ENCODE assay signal across 9 cellular contexts in genomic region chr3:65436580-65436979, GRCh38.
DNase-seq lines count a peak whose midpoint lies in the region; ATAC-seq, FAIRE-seq and TF ChIP-seq lines count a peak whose summit lies in the region.
"Had no signal": no experiment of that assay in that cellular context is flagged by ENCODE, and none has a peak within 500 bp of the region (broad histone marks: within the 10 kb centered on the region; RNA-seq: fewer than 3 reads in every experiment).

No MANE protein-coding gene starts in this region.

- no peak overlapping the region for H2BK15ac ChIP-seq in mesendoderm (replicated peaks; ENCODE audit: low read depth)

- H3K23ac ChIP-seq in mesendoderm (ENCODE audit: low read length): no peak overlapping the region

- no peaks in the 10 kb centered on the region for H3K4me1 ChIP-seq in DND-41 (ENCODE audit: insufficient read depth, low read length)
- H3K4me1 ChIP-seq in Karpas-422 (ENCODE audit: low read length): peaks cover 4% of the 10 kb centered on the region; the same call in 1 of the 2 replicates
- H3K4me1 ChIP-seq in astrocyte (ENCODE audit: insufficient read depth, low read length): no peaks in the 10 kb centered on the region
- no peaks in the 10 kb centered on the region for H3K4me1 ChIP-seq in mesendoderm (ENCODE audit: control insufficient read depth, low read depth, low read length)
- H3K4me1 ChIP-seq in body of pancreas: no peaks in the 10 kb centered on the region

- FAIRE-seq in astrocyte (lab: Jason Lieb, UNC): no peak

- H2AK5ac ChIP-seq in mesendoderm (ENCODE audit: low read length): no peak overlapping the region

- no peak overlapping the region for H4K8ac ChIP-seq in mesendoderm (ENCODE audit: low read depth, low read length)

- H3K79me2 ChIP-seq in DND-41 (ENCODE audit: insufficient read depth, low read length) (no peaks in the 10 kb centered on the region), Karpas-422 (ENCODE audit: low read length) (no peaks in the 10 kb centered on the region), astrocyte (ENCODE audit: insufficient read depth, low read length) (no peaks in the 10 kb centered on the region), mesendoderm (ENCODE audit: control insufficient read depth, insufficient read depth, low read length) (no peaks in the 10 kb centered on the region)

- peaks cover 8% of the 10 kb centered on the region for H3K36me3 Mint-ChIP-seq in astrocyte (ENCODE audit: low read depth, unreplicated experiment)

- H2AFZ ChIP-seq in DND-41 (ENCODE audit: low read depth, low read length): no peak overlapping the region
- no peak overlapping the region for H2AFZ ChIP-seq in Karpas-422 (ENCODE audit: low read length)
- H2AFZ ChIP-seq in astrocyte (ENCODE audit: low read depth, low read length): no peak overlapping the region

- no peak overlapping the region for H3K4me2 ChIP-seq in DND-41 (ENCODE audit: insufficient read depth, low read length)
- H3K4me2 ChIP-seq in Karpas-422 (ENCODE audit: low read depth, low read length, poor library complexity, severe bottlenecking): no peak overlapping the region
- no peak overlapping the region for H3K4me2 ChIP-seq in astrocyte (ENCODE audit: low read length)
- no peak overlapping the region for H3K4me2 ChIP-seq in mesendoderm (ENCODE audit: low read length)

- H3K9me2 ChIP-seq in Karpas-422 (replicated peaks; ENCODE audit: insufficient read depth, low read length): no peaks in the 10 kb centered on the region

- DNase-seq in DND-41: no peak
- DNase-seq in Karpas-422: peak; percentile 42
- DNase-seq in astrocyte (ENCODE audit: low read depth): no peak
- DNase-seq in mesendoderm: peak; percentile 66
- DNase-seq in UCSD-AML1 (lab: John Stamatoyannopoulos, UW; ENCODE audit: unreplicated experiment): no peak
- no peak for DNase-seq in body of pancreas
- DNase-seq in NK-92 (lab: John Stamatoyannopoulos, UW; ENCODE audit: unreplicated experiment): no peak
- DNase-seq: stimulated activated CD4-positive, alpha-beta T cell treated with anti-CD3 and anti-CD28 coated beads, Interleukin-4, amount 100 ng/mL, for 1 hour had no signal

- H3K27ac ChIP-seq in DND-41 (ENCODE audit: low read length): no peak overlapping the region
- H3K27ac ChIP-seq in Karpas-422 (ENCODE audit: low read length): no peak overlapping the region
- no peak overlapping the region for H3K27ac ChIP-seq in astrocyte (ENCODE audit: low read depth, low read length)
- no peak overlapping the region for H3K27ac ChIP-seq in mesendoderm (ENCODE audit: low read depth, low read length)
- H3K27ac ChIP-seq in body of pancreas: no peak overlapping the region

- no peaks in the 10 kb centered on the region for H3K9me3 ChIP-seq in DND-41 (ENCODE audit: insufficient read depth, low read length, severe bottlenecking)
- H3K9me3 ChIP-seq in Karpas-422 (ENCODE audit: low read length): no peaks in the 10 kb centered on the region
- H3K9me3 ChIP-seq in astrocyte (ENCODE audit: insufficient read depth, low read depth, low read length): no peaks in the 10 kb centered on the region
- H3K9me3 ChIP-seq in body of pancreas: no peaks in the 10 kb centered on the region

- H3K9me3 Mint-ChIP-seq in astrocyte (ENCODE audit: unreplicated experiment): no peaks in the 10 kb centered on the region

- H2BK120ac ChIP-seq in mesendoderm (ENCODE audit: low read depth, low read length): no peak overlapping the region

- H3K4me3 Mint-ChIP-seq in astrocyte (ENCODE audit: unreplicated experiment): no peak overlapping the region

- H3K27me3 Mint-ChIP-seq in astrocyte (ENCODE audit: low read depth, unreplicated experiment): no peaks in the 10 kb centered on the region

- no peak overlapping the region for H3K18ac ChIP-seq in mesendoderm (ENCODE audit: low read length)

- no peak for TF ChIP-seq POLR2A in body of pancreas (IDR thresholded peaks at IDR 0.05)

- H3K36me3 ChIP-seq in DND-41 (ENCODE audit: insufficient read depth, low read length): no peaks in the 10 kb centered on the region
- H3K36me3 ChIP-seq in Karpas-422 (ENCODE audit: insufficient read depth, low read length): no peaks in the 10 kb centered on the region
- no peaks in the 10 kb centered on the region for H3K36me3 ChIP-seq in astrocyte (ENCODE audit: insufficient read depth, low read length)
- H3K36me3 ChIP-seq in mesendoderm (ENCODE audit: control insufficient read depth, insufficient read depth, low read length): no peaks in the 10 kb centered on the region
- peaks cover 0 to 2% of the 10 kb centered on the region in 2 donors for H3K36me3 ChIP-seq in body of pancreas (replicated peaks in 1 of 2; ENCODE audit: insufficient read depth in 1 of 2, low read depth in 2 of 2)

- H3K4me3 ChIP-seq in DND-41 (ENCODE audit: low read depth in 1 of 2, low read length in 2 of 2) (no peak overlapping the region), Karpas-422 (ENCODE audit: low read length) (no peak overlapping the region), astrocyte (ENCODE audit: insufficient read depth, low read depth, low read length) (no peak overlapping the region), mesendoderm (ENCODE audit: low read length) (no peak overlapping the region), body of pancreas (no peak overlapping the region)

- ATAC-seq in DND-41 (ENCODE audit: insufficient read depth, low read depth) (no peak), GM19023 (IDR thresholded peaks at IDR 0.05; ENCODE audit: unreplicated experiment) (no peak), body of pancreas (no peak)

- H3K56ac ChIP-seq in mesendoderm (ENCODE audit: low read length): no peak overlapping the region

- H3K4ac ChIP-seq in mesendoderm (ENCODE audit: low read depth, low read length): no peak overlapping the region

- intact Hi-C loops in body of pancreas (cut with DNase I): no loop called here

- H3K79me1 ChIP-seq in mesendoderm (ENCODE audit: low read length): no peaks in the 10 kb centered on the region

- H4K5ac ChIP-seq in mesendoderm (ENCODE audit: low read length): no peak overlapping the region

- H3K4me1 Mint-ChIP-seq in astrocyte (ENCODE audit: low read depth, unreplicated experiment): peaks cover 4% of the 10 kb centered on the region

- WGBS in mesendoderm (ENCODE audit: extremely low coverage, insufficient coverage, low lambda C conversion rate): no CpG with 5 or more reads among the region's 1 CpG
- 63 to 67% methylated on average over 1 of the region's 1 CpG for WGBS in body of pancreas, 2 donors

- H4K20me1 ChIP-seq in DND-41 (ENCODE audit: insufficient read depth, low read length): no peaks in the 10 kb centered on the region
- no peaks in the 10 kb centered on the region for H4K20me1 ChIP-seq in Karpas-422 (ENCODE audit: insufficient read depth, low read depth, low read length)
- no peaks in the 10 kb centered on the region for H4K20me1 ChIP-seq in astrocyte (ENCODE audit: insufficient read depth, low read length)

- H3K27ac Mint-ChIP-seq in astrocyte (ENCODE audit: unreplicated experiment): no peak overlapping the region

- TF ChIP-seq CTCF in DND-41 (IDR thresholded peaks at IDR 0.05; ENCODE audit: borderline replicate concordance, extremely low read depth, low read length, poor library complexity, severe bottlenecking) (peak; percentile 36), astrocyte (IDR thresholded peaks at IDR 0.05; ENCODE audit: insufficient read depth, low read depth, low read length) (peak; percentile 22), body of pancreas (IDR thresholded peaks at IDR 0.05) (peak in 3 of 7 experiments; percentile 19 to 28 (median 23))

- no peaks in the 10 kb centered on the region for H3K27me3 ChIP-seq in DND-41 (ENCODE audit: insufficient read depth, low read length, poor library complexity)
- no peaks in the 10 kb centered on the region; the same call in 1 of the 2 replicates for H3K27me3 ChIP-seq in Karpas-422 (ENCODE audit: low read length)
- no peaks in the 10 kb centered on the region for H3K27me3 ChIP-seq in astrocyte (ENCODE audit: insufficient read depth, low read length)
- no peaks in the 10 kb centered on the region for H3K27me3 ChIP-seq in mesendoderm (ENCODE audit: insufficient read depth, low read length, poor library complexity)
- H3K27me3 ChIP-seq in body of pancreas: no peaks in the 10 kb centered on the region

- no peak overlapping the region for H3K9ac ChIP-seq in DND-41 (ENCODE audit: low read depth, low read length)
- H3K9ac ChIP-seq in Karpas-422 (ENCODE audit: low read length): no peak overlapping the region
- no peak overlapping the region for H3K9ac ChIP-seq in astrocyte (ENCODE audit: low read length)
- no peak overlapping the region for H3K9ac ChIP-seq in mesendoderm (ENCODE audit: low read length)

- no peak overlapping the region for H2BK5ac ChIP-seq in mesendoderm (ENCODE audit: low read length)

Comparison
In these comparisons a context has a peak if more than half of its experiments do, and no peak if none do; other contexts are left out.
1. DNase-seq: peak in Karpas-422 (single experiment) and mesendoderm (single experiment); none in DND-41 (single experiment), astrocyte (single experiment), UCSD-AML1 (single experiment), body of pancreas (0 of 4) and NK-92 (single experiment).